ENCODE assay signal across 7 cellular contexts in the genomic region with DNA sequence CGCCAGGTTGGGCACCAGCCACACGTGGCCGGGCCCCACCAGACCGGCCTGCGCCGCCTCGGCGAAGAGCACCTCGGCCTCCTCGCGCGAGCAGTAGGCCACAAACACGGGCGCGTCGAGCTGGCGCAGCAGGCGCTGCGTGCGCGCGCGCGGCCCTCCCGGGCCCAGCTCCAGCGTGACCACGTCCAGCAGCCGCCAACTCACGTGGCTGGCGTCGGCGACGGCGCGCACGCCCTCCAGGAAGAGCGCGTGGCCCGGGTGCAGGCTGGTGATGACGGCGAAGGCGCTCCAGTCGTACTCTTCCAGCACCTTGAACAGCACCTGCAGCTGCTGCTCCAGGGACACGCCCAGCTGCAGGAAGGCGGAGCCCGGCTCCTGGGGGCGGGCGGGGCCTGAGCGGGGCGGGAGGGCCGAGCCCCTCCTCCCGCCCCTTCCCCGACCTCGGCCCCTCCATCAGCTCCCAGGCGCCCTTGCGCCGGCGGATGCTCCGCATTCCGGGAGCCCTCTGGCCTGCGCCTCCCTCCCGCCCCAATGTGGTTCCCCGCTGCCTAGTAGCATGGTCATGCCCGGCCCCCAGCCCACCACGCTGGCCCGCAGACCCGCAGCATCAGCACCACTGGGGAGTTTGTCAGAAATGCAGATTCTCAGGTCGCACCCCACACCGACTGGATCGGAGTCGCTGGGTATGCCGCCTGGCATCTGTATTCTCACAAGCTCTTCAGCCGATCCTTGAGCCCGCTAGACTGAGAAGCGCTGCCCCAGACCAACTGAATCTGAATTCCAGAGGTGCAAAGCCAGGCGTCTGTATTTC. TPM values are rescaled to one million over a fixed set of nuclear protein-coding genes. Genes with fewer than 3 reads are reported as not detected.
DNase-seq lines count a peak whose midpoint lies in the region; ATAC-seq and TF ChIP-seq lines count a peak whose summit lies in the region.

No MANE protein-coding gene starts in this region.

- no peak for TF ChIP-seq EP300 in Ishikawa (IDR thresholded peaks at IDR 0.05; ENCODE audit: borderline replicate concordance)

- peak; percentile 45 to 50 for DNase-seq in activated CD4-positive, alpha-beta T cell treated with anti-CD3 and anti-CD28 coated beads, Interleukin-2, amount 50 U/mL, for 4 hours
- DNase-seq in germinal center (ENCODE audit: low spot score): peak; percentile 92
- peak; percentile 49 to 56 for DNase-seq in stimulated activated CD4-positive, alpha-beta T cell treated with anti-CD3 and anti-CD28 coated beads, Interleukin-2, amount 100 ng/mL, for 48 hours
- DNase-seq in NCI-H1105 treated with DMSO at 0.1 percent for 48 hours (lab: John Stamatoyannopoulos, UW): no peak
- DNase-seq in HFFc6: no peak

- no peaks in the 10 kb centered on the region for H3K36me3 Mint-ChIP-seq in HFFc6 (ENCODE audit: low read depth)

- no peak overlapping the region for H3K4me3 Mint-ChIP-seq in HFFc6

- no peak for TF ChIP-seq RAD21 in Ishikawa (IDR thresholded peaks at IDR 0.05; ENCODE audit: low read depth)

- H3K27me3 Mint-ChIP-seq in HFFc6 (ENCODE audit: insufficient read depth): peaks cover 49% of the 10 kb centered on the region

- no peak overlapping the region for H3K27ac Mint-ChIP-seq in HFFc6

- TF ChIP-seq CTCF in HFFc6 (IDR thresholded peaks at IDR 0.05): no peak

- ATAC-seq in HG03457 (IDR thresholded peaks at IDR 0.05; ENCODE audit: unreplicated experiment): no peak

- no peaks in the 10 kb centered on the region for H3K9me3 Mint-ChIP-seq in HFFc6

- H3K4me1 Mint-ChIP-seq in HFFc6 (ENCODE audit: low read depth): no peaks in the 10 kb centered on the region

TF ChIP-seq in Ishikawa, 13 proteins besides CTCF, POLR2A, EP300 and RAD21:
- TF ChIP-seq, protein P1, sequence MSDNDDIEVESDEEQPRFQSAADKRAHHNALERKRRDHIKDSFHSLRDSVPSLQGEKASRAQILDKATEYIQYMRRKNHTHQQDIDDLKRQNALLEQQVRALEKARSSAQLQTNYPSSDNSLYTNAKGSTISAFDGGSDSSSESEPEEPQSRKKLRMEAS (IDR thresholded peaks at IDR 0.05): peak; percentile 100
- peak; percentile 71; the same call in 1 of the 2 replicates for TF ChIP-seq TCF12 (IDR thresholded peaks at IDR 0.05; ENCODE audit: low read depth)
- no peak for TF ChIP-seq CEBPB (IDR thresholded peaks at IDR 0.05)
- TF ChIP-seq TEAD4 (IDR thresholded peaks at IDR 0.05): peak; percentile 82
- TF ChIP-seq, protein P2, sequence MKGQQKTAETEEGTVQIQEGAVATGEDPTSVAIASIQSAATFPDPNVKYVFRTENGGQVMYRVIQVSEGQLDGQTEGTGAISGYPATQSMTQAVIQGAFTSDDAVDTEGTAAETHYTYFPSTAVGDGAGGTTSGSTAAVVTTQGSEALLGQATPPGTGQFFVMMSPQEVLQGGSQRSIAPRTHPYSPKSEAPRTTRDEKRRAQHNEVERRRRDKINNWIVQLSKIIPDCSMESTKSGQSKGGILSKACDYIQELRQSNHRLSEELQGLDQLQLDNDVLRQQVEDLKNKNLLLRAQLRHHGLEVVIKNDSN (IDR thresholded peaks at IDR 0.05): peak; percentile 92
- no peak for TF ChIP-seq FOXM1 (IDR thresholded peaks at IDR 0.05; ENCODE audit: borderline replicate concordance, low read depth)
- TF ChIP-seq ZBTB7A (IDR thresholded peaks at IDR 0.05; ENCODE audit: low read depth): peak; percentile 80
- 0 out of 2 replicates have a peak, but pooled peaks have one; percentile 4 for TF ChIP-seq YY1 (IDR thresholded peaks at IDR 0.05; ENCODE audit: low read depth)
- no peak; the same call in 1 of the 2 replicates for TF ChIP-seq TAF1 (IDR thresholded peaks at IDR 0.05; ENCODE audit: low read depth)
- peak; percentile 15; the same call in 1 of the 2 replicates for TF ChIP-seq NFIC (IDR thresholded peaks at IDR 0.05)
- TF ChIP-seq, protein P3, sequence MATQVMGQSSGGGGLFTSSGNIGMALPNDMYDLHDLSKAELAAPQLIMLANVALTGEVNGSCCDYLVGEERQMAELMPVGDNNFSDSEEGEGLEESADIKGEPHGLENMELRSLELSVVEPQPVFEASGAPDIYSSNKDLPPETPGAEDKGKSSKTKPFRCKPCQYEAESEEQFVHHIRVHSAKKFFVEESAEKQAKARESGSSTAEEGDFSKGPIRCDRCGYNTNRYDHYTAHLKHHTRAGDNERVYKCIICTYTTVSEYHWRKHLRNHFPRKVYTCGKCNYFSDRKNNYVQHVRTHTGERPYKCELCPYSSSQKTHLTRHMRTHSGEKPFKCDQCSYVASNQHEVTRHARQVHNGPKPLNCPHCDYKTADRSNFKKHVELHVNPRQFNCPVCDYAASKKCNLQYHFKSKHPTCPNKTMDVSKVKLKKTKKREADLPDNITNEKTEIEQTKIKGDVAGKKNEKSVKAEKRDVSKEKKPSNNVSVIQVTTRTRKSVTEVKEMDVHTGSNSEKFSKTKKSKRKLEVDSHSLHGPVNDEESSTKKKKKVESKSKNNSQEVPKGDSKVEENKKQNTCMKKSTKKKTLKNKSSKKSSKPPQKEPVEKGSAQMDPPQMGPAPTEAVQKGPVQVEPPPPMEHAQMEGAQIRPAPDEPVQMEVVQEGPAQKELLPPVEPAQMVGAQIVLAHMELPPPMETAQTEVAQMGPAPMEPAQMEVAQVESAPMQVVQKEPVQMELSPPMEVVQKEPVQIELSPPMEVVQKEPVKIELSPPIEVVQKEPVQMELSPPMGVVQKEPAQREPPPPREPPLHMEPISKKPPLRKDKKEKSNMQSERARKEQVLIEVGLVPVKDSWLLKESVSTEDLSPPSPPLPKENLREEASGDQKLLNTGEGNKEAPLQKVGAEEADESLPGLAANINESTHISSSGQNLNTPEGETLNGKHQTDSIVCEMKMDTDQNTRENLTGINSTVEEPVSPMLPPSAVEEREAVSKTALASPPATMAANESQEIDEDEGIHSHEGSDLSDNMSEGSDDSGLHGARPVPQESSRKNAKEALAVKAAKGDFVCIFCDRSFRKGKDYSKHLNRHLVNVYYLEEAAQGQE (IDR thresholded peaks at IDR 0.05; ENCODE audit: low read depth): peak; percentile 87
- TF ChIP-seq CREB1 (IDR thresholded peaks at IDR 0.05; ENCODE audit: low read depth): 0 out of 2 replicates have a peak, but pooled peaks have one; percentile 32
- TF ChIP-seq EGR1 (IDR thresholded peaks at IDR 0.05): no peak

RNA-seq across cellular contexts. Expression of a gene that starts 7.2 kb away (rescaled TPM):
- under 1 TPM in 2 of 6 experiments, not detected in 4; 0.05 to 0.07 TPM for total RNA-seq in HFFc6 (2021; fragmentation: NEBNext Ultra II Directional; extraction: Animal tissue kit (Norgen Biotek cat#: 25700))

RNA-seq across cellular contexts. Expression of a gene that starts 20.4 kb away (rescaled TPM):
- total RNA-seq in HFFc6 (2021; fragmentation: NEBNext Ultra II Directional; extraction: Animal tissue kit (Norgen Biotek cat#: 25700)): 10 to 100 TPM; 25.5 to 35.5 (median 33.9) TPM

RNA-seq across cellular contexts. Expression of a gene that starts 41.0 kb away (rescaled TPM):
- not detected for total RNA-seq in HFFc6 (2021; fragmentation: NEBNext Ultra II Directional; extraction: Animal tissue kit (Norgen Biotek cat#: 25700))

Comparison
In these comparisons a context has a peak if more than half of its experiments do, and no peak if none do; other contexts are left out.
1. DNase-seq: peak in activated CD4-positive, alpha-beta T cell treated with anti-CD3 and anti-CD28 coated beads, Interleukin-2, amount 50 U/mL, for 4 hours (2 of 2), germinal center (single experiment) and stimulated activated CD4-positive, alpha-beta T cell treated with anti-CD3 and anti-CD28 coated beads, Interleukin-2, amount 100 ng/mL, for 48 hours (2 of 2); none in NCI-H1105 treated with DMSO at 0.1 percent for 48 hours (single experiment) and HFFc6 (single experiment).